ENCODE assay signal across 10 cellular contexts in the genomic region with DNA sequence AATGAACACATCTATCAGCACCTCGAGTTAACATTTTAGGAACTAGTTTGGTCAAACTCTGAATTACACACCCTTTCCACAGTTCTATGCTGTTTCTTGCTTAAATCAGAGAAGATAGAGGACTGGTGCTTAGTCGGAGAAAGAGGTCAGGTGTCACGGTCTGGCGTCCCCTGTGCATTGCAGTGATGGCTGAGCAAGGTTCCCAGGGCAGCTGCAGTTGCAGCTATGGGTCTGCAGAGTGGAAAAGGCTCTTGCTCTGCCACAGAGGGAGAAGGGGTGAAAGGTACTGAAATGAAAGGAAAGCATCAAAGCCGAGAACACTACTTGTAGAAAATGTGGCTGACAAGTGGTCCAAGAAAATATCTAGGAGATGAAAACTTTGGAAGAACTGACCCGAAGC. TPM values are rescaled to one million over a fixed set of nuclear protein-coding genes. Genes with fewer than 3 reads are reported as not detected.
"Had no signal": no experiment of that assay in that cellular context is flagged by ENCODE, and none has a peak within 500 bp of the region (broad histone marks: within the 10 kb centered on the region; RNA-seq: fewer than 3 reads in every experiment).

No MANE protein-coding gene starts in this region.

- H3K9me3 Mint-ChIP-seq: GM23338, HFFc6 had no signal

- H3K4me3 Mint-ChIP-seq: GM23338, HFFc6 had no signal

- H3K4me2 ChIP-seq: GM23338 had no signal

- H3K27ac Mint-ChIP-seq: GM23338, HFFc6 had no signal

- H3K36me3 ChIP-seq: HAP-1 had no signal

- DNase-seq: H7, HFFc6, KG1 had no signal

- FAIRE-seq: K562 had no signal

- H3K27ac ChIP-seq: HL-60 had no signal

- H2AFZ ChIP-seq: GM23338 had no signal

- H3K4me3 ChIP-seq: GM23338, HAP-1, K562 had no signal

- H3K9me3 ChIP-seq: HAP-1 had no signal

- ATAC-seq: GM23338, HCT116, K562 had no signal

RNA-seq across cellular contexts. Expression of a gene that starts 25.2 kb away (rescaled TPM):
- total RNA-seq: K562 had no signal

RNA-seq across cellular contexts. Expression of a gene that starts 38.4 kb away (rescaled TPM):
- total RNA-seq: GM23338, H4, H7, HFFc6, HT1080, K562 had no signal
- polyA plus RNA-seq: GM23338, K562 had no signal
